In the genomic region with DNA sequence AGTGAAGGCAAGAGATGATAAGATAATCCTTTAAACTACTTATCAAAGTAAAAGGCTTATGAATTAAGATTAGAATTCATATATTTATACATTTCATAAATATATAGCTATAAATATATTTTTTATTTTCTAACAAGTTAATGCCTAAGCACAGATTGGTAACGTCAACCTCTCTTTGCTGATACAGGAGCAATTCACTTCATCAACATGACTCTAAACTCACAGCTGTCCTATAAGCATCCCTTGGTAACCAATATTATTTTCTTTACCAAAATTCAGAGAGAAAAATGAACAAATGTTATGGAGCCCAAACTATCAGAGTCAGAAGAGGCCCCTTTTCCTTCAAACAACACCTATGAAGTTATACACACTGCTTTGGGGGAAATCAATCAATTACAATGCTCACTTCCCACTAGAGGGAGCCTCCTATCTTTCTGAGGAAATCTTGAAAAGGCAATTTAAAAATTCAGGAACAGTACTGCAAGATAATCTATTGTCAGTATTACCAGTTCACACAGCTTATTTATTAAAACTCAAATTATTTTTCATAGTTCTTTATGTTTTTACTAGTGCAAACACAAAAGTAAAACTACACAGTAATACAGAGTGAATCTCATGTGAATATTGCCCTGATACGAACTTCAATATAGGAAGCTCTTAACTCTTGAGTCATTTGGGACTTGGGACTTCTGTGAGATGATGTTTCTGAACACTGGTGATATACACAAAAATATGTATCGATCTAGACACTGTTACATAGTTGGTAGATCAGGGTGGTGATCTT, we compare ENCODE assay signal across 14 cellular contexts. TPM values are rescaled to one million over a fixed set of nuclear protein-coding genes. Genes with fewer than 3 reads are reported as not detected.
A peak's percentile ranks its signal among the peaks of the same experiment; 100 is the strongest.
DNase-seq lines count a peak whose midpoint lies in the region; ATAC-seq and TF ChIP-seq lines count a peak whose summit lies in the region.
"Had no signal": no experiment of that assay in that cellular context is flagged by ENCODE, and none has a peak within 500 bp of the region (broad histone marks: within the 10 kb centered on the region; RNA-seq: fewer than 3 reads in every experiment).

No MANE protein-coding gene starts in this region.

- H3F3A ChIP-seq in PC-9 (ENCODE audit: insufficient read depth, low read depth), result no peaks in the 10 kb centered on the region

- H3K27me3 ChIP-seq in PC-9 (ENCODE audit: insufficient read depth, low read depth) (no peaks in the 10 kb centered on the region), foreskin keratinocyte (no peaks in the 10 kb centered on the region), thoracic aorta (replicated peaks; ENCODE audit: insufficient read depth) (no peaks in the 10 kb centered on the region)
- H3K27me3 ChIP-seq: adrenal gland, BLaER1 had no signal

- no peaks in the 10 kb centered on the region for H3K4me1 ChIP-seq in PC-9 (replicated peaks; ENCODE audit: insufficient read depth)
- H3K4me1 ChIP-seq in foreskin keratinocyte, result no peaks in the 10 kb centered on the region
- H3K4me1 ChIP-seq in thoracic aorta (ENCODE audit: control insufficient read depth in 1 of 2, low read depth in 2 of 2), result no peaks in the 10 kb centered on the region
- H3K4me1 ChIP-seq: adrenal gland, BLaER1 had no signal

- no peaks in the 10 kb centered on the region for H3K9me2 ChIP-seq in PC-9 (ENCODE audit: insufficient read depth)

- H3K36me3 Mint-ChIP-seq in activated naive CD4-positive, alpha-beta T cell treated with anti-CD3 and anti-CD28 coated beads, Interleukin-2, amount 50 U/mL, for 24 hours, result peaks cover 36% of the 10 kb centered on the region
- peaks cover 10 to 27% of the 10 kb centered on the region in 2 donors for H3K36me3 Mint-ChIP-seq in activated naive CD4-positive, alpha-beta T cell treated with anti-CD3 and anti-CD28 coated beads, Interleukin-2, amount 50 U/mL, for 72 hours
- H3K36me3 Mint-ChIP-seq in activated naive CD8-positive, alpha-beta T cell treated with anti-CD3 and anti-CD28 coated beads, Interleukin-2, amount 50 U/mL, for 24 hours (ENCODE audit: low read depth), result peaks cover 32% of the 10 kb centered on the region
- peaks cover 0 to 18% of the 10 kb centered on the region in 2 donors for H3K36me3 Mint-ChIP-seq in stimulated activated naive B cell treated with anti-CD40 and anti-IgM and Interleukin-4, amounts not matched to agents 10 μg/mL and 1 μg/mL and 100 μg/mL, for 72 hours

- H3K4me1 Mint-ChIP-seq in activated naive CD4-positive, alpha-beta T cell treated with anti-CD3 and anti-CD28 coated beads, Interleukin-2, amount 50 U/mL, for 24 hours, result no peaks in the 10 kb centered on the region
- no peaks in the 10 kb centered on the region for H3K4me1 Mint-ChIP-seq in activated naive CD8-positive, alpha-beta T cell treated with anti-CD3 and anti-CD28 coated beads, Interleukin-2, amount 50 U/mL, for 24 hours
- peaks cover 4% of the 10 kb centered on the region in 2 donors for H3K4me1 Mint-ChIP-seq in stimulated activated naive B cell treated with anti-CD40 and anti-IgM and Interleukin-4, amounts not matched to agents 10 μg/mL and 1 μg/mL and 100 μg/mL, for 72 hours
- H3K4me1 Mint-ChIP-seq: stimulated activated naive CD8-positive, alpha-beta T cell treated with anti-CD3 and anti-CD28 coated beads, Interleukin-15, amount 100 ng/mL, for 72 hours had no signal

- no peak overlapping the region for H3K4me3 Mint-ChIP-seq in activated naive CD4-positive, alpha-beta T cell treated with anti-CD3 and anti-CD28 coated beads, Interleukin-2, amount 50 U/mL, for 24 hours
- no peak overlapping the region for H3K4me3 Mint-ChIP-seq in activated naive CD8-positive, alpha-beta T cell treated with anti-CD3 and anti-CD28 coated beads, Interleukin-2, amount 50 U/mL, for 24 hours
- H3K4me3 Mint-ChIP-seq in stimulated activated naive B cell treated with anti-CD40 and anti-IgM and Interleukin-4, amounts not matched to agents 10 μg/mL and 1 μg/mL and 100 μg/mL, for 72 hours, result no peak overlapping the region
- H3K4me3 Mint-ChIP-seq: stimulated activated naive CD8-positive, alpha-beta T cell treated with anti-CD3 and anti-CD28 coated beads, Interleukin-15, amount 100 ng/mL, for 72 hours had no signal

- CTCF ChIA-PET in PC-9 (lab: Charles Lee), result no interaction called here

- H3K79me2 ChIP-seq in PC-9 (ENCODE audit: low read depth), result no peaks in the 10 kb centered on the region

- H3K9me3 ChIP-seq in PC-9 (ENCODE audit: insufficient read depth, low read depth), result peaks cover 3% of the 10 kb centered on the region; the same call in 1 of the 2 replicates
- no peaks in the 10 kb centered on the region for H3K9me3 ChIP-seq in thoracic aorta
- H3K9me3 ChIP-seq: adrenal gland, BLaER1 had no signal

- H3K9me3 Mint-ChIP-seq in activated naive CD4-positive, alpha-beta T cell treated with anti-CD3 and anti-CD28 coated beads, Interleukin-2, amount 50 U/mL, for 24 hours, result peaks cover 12% of the 10 kb centered on the region
- H3K9me3 Mint-ChIP-seq in activated naive CD4-positive, alpha-beta T cell treated with anti-CD3 and anti-CD28 coated beads, Interleukin-2, amount 50 U/mL, for 72 hours, result peaks cover 0 to 17% of the 10 kb centered on the region in 2 donors
- H3K9me3 Mint-ChIP-seq in activated naive CD8-positive, alpha-beta T cell treated with anti-CD3 and anti-CD28 coated beads, Interleukin-2, amount 50 U/mL, for 24 hours, result peaks cover 18% of the 10 kb centered on the region
- H3K9me3 Mint-ChIP-seq in stimulated activated naive B cell treated with anti-CD40 and anti-IgM and Interleukin-4, amounts not matched to agents 10 μg/mL and 1 μg/mL and 100 μg/mL, for 72 hours, result no peaks in the 10 kb centered on the region

- H3K27ac Mint-ChIP-seq in activated naive CD4-positive, alpha-beta T cell treated with anti-CD3 and anti-CD28 coated beads, Interleukin-2, amount 50 U/mL, for 24 hours, result peak overlapping the region; percentile 12
- no peak overlapping the region for H3K27ac Mint-ChIP-seq in activated naive CD4-positive, alpha-beta T cell treated with anti-CD3 and anti-CD28 coated beads, Interleukin-2, amount 50 U/mL, for 72 hours
- no peak overlapping the region for H3K27ac Mint-ChIP-seq in activated naive CD8-positive, alpha-beta T cell treated with anti-CD3 and anti-CD28 coated beads, Interleukin-2, amount 50 U/mL, for 24 hours
- H3K27ac Mint-ChIP-seq in stimulated activated naive B cell treated with anti-CD40 and anti-IgM and Interleukin-4, amounts not matched to agents 10 μg/mL and 1 μg/mL and 100 μg/mL, for 72 hours, result no peak overlapping the region
- H3K27ac Mint-ChIP-seq: stimulated activated naive CD8-positive, alpha-beta T cell treated with anti-CD3 and anti-CD28 coated beads, Interleukin-15, amount 100 ng/mL, for 72 hours had no signal

- H3K27ac ChIP-seq in PC-9 (no peak overlapping the region), foreskin keratinocyte (no peak overlapping the region), thoracic aorta (no peak overlapping the region)
- H3K27ac ChIP-seq: adrenal gland, BLaER1 had no signal

- no peak overlapping the region for H2AFZ ChIP-seq in PC-9

- BruUV-seq in PC-9 (replicated peaks; lab: Mats Ljungman, UMichigan), result no TSS peak

- no peak for ATAC-seq in activated naive CD4-positive, alpha-beta T cell treated with anti-CD3 and anti-CD28 coated beads, Interleukin-2, amount 50 U/mL, for 72 hours
- ATAC-seq in foreskin keratinocyte (no peak), thoracic aorta (ENCODE audit: insufficient number of reproducible peaks, low FRiP score, low read depth) (no peak)
- ATAC-seq in activated naive CD8-positive, alpha-beta T cell treated with anti-CD3 and anti-CD28 coated beads, Interleukin-2, amount 50 U/mL, for 24 hours, result no peak
- no peak for ATAC-seq in stimulated activated naive B cell treated with anti-CD40 and anti-IgM and Interleukin-4, amounts not matched to agents 10 μg/mL and 1 μg/mL and 100 μg/mL, for 72 hours (replicated peaks)
- ATAC-seq: stimulated activated naive CD8-positive, alpha-beta T cell treated with anti-CD3 and anti-CD28 coated beads, Interleukin-15, amount 100 ng/mL, for 72 hours had no signal

- H3K4me2 ChIP-seq in PC-9, result no peak overlapping the region
- H3K4me2 ChIP-seq: BLaER1 had no signal

- H4K20me1 ChIP-seq in PC-9 (ENCODE audit: insufficient read depth), result no peaks in the 10 kb centered on the region
- H4K20me1 ChIP-seq: BLaER1 had no signal

- intact Hi-C loops in PC-9 (cut with micrococcal nuclease; ENCODE audit: unreplicated experiment), result no loop called here

- DNase-seq in activated naive CD4-positive, alpha-beta T cell treated with anti-CD3 and anti-CD28 coated beads, Interleukin-2, amount 50 U/mL, for 72 hours (ENCODE audit: low spot score in 2 of 2), result no peak
- no peak for DNase-seq in PC-9
- DNase-seq in foreskin keratinocyte, result peak in 1 of 2 donors; percentile 13
- DNase-seq in thoracic aorta (ENCODE audit: low spot score), result no peak
- DNase-seq in activated naive CD8-positive, alpha-beta T cell treated with anti-CD3 and anti-CD28 coated beads, Interleukin-2, amount 50 U/mL, for 24 hours, result no peak
- no peak for DNase-seq in NOMO-1 (lab: John Stamatoyannopoulos, UW; ENCODE audit: unreplicated experiment in 2 of 2)
- DNase-seq in stimulated activated naive B cell treated with anti-CD40 and anti-IgM and Interleukin-4, amounts not matched to agents 10 μg/mL and 1 μg/mL and 100 μg/mL, for 72 hours, result no peak
- DNase-seq: activated CD4-positive, alpha-beta T cell treated with anti-CD3 and anti-CD28 coated beads for 48 hours; adrenal gland; NCI-H1436; SHP77; stimulated activated naive CD8-positive, alpha-beta T cell treated with anti-CD3 and anti-CD28 coated beads, Interleukin-15, amount 100 ng/mL, for 72 hours had no signal

- POLR2A ChIA-PET in PC-9 (lab: Charles Lee; ENCODE audit: unreplicated experiment), result interaction anchor here (0.7 kb wide), 1 partner anchor 78 kb away, joined by 3 read pairs; no protein-coding TSS in a partner anchor

- H3K4me3 ChIP-seq in PC-9 (no peak overlapping the region), thoracic aorta (no peak overlapping the region)
- H3K4me3 ChIP-seq: adrenal gland, BLaER1 had no signal

- H3K36me3 ChIP-seq in PC-9 (ENCODE audit: low read depth) (no peaks in the 10 kb centered on the region), thoracic aorta (no peaks in the 10 kb centered on the region)
- H3K36me3 ChIP-seq: adrenal gland, BLaER1 had no signal

- TF ChIP-seq CTCF in PC-9 (conservative IDR thresholded peaks at IDR 0.05), result peak; percentile 58; the same call in 1 of the 2 replicates
- peak; percentile 58 for TF ChIP-seq CTCF in foreskin keratinocyte (conservative IDR thresholded peaks at IDR 0.05)
- peak; percentile 18 for TF ChIP-seq CTCF in thoracic aorta (IDR thresholded peaks at IDR 0.05)

- H3K27me3 Mint-ChIP-seq in activated naive CD4-positive, alpha-beta T cell treated with anti-CD3 and anti-CD28 coated beads, Interleukin-2, amount 50 U/mL, for 24 hours, result no peaks in the 10 kb centered on the region
- H3K27me3 Mint-ChIP-seq in activated naive CD8-positive, alpha-beta T cell treated with anti-CD3 and anti-CD28 coated beads, Interleukin-2, amount 50 U/mL, for 24 hours, result no peaks in the 10 kb centered on the region
- no peaks in the 10 kb centered on the region for H3K27me3 Mint-ChIP-seq in stimulated activated naive B cell treated with anti-CD40 and anti-IgM and Interleukin-4, amounts not matched to agents 10 μg/mL and 1 μg/mL and 100 μg/mL, for 72 hours
- H3K27me3 Mint-ChIP-seq: stimulated activated naive CD8-positive, alpha-beta T cell treated with anti-CD3 and anti-CD28 coated beads, Interleukin-15, amount 100 ng/mL, for 72 hours had no signal

RNA-seq across cellular contexts. Expression of a gene that starts 51.0 kb away (rescaled TPM):
- not detected for total RNA-seq in activated naive CD4-positive, alpha-beta T cell treated with anti-CD3 and anti-CD28 coated beads, Interleukin-2, amount 50 U/mL, for 72 hours
- total RNA-seq in PC-9 (2021), result not detected in 2 replicates
- total RNA-seq in foreskin keratinocyte, result not detected in 2 replicates
- polyA plus RNA-seq in foreskin keratinocyte, result not detected in 2 replicates
- not detected for total RNA-seq in thoracic aorta
- total RNA-seq: adrenal gland had no signal
- polyA plus RNA-seq: adrenal gland had no signal
